In genomic region chr1:113677250-113678158, GRCh38 we compare ENCODE assay signal across 8 cellular contexts.
DNase-seq lines count a peak whose midpoint lies in the region; ATAC-seq and TF ChIP-seq lines count a peak whose summit lies in the region.

No MANE protein-coding gene starts in this region.

- TF ChIP-seq CTCF in AG09319 (IDR thresholded peaks at IDR 0.05; ENCODE audit: low read depth, low read length) (peak; percentile 43), GM13977 (IDR thresholded peaks at IDR 0.05; ENCODE audit: extremely low read depth, insufficient read depth, missing control alignments) (peak; percentile 49), right atrium auricular region (IDR thresholded peaks at IDR 0.05) (peak; percentile 32 to 78), smooth muscle cell (IDR thresholded peaks at IDR 0.05; ENCODE audit: borderline replicate concordance, insufficient read depth, poor library complexity, severe bottlenecking) (peak; percentile 61)

- H3K27me3 ChIP-seq in adipocyte (replicated peaks; ENCODE audit: control insufficient read depth, insufficient read depth, low read length): no peaks in the 10 kb centered on the region
- no peaks in the 10 kb centered on the region for H3K27me3 ChIP-seq in right atrium auricular region
- no peaks in the 10 kb centered on the region for H3K27me3 ChIP-seq in smooth muscle cell (ENCODE audit: low read depth)

- 89% methylated on average over 7 of the region's 7 CpGs for WGBS in smooth muscle cell (ENCODE audit: low lambda C conversion rate)

- no peak overlapping the region for H3K4me3 ChIP-seq in adipocyte (ENCODE audit: low read length)
- no peak overlapping the region for H3K4me3 ChIP-seq in right atrium auricular region
- no peak overlapping the region for H3K4me3 ChIP-seq in smooth muscle cell

- H3K9ac ChIP-seq in adipocyte (ENCODE audit: low read length): no peak overlapping the region
- no peak overlapping the region for H3K9ac ChIP-seq in smooth muscle cell (ENCODE audit: low read depth)

- H3K79me2 ChIP-seq in smooth muscle cell (ENCODE audit: low read depth): no peaks in the 10 kb centered on the region

- no peak for ATAC-seq in GM21723 (IDR thresholded peaks at IDR 0.05; ENCODE audit: unreplicated experiment)

- DNase-seq in AG09319 (ENCODE audit: extremely low read depth, low read depth) (no peak), GM13977 (ENCODE audit: low spot score) (peak; percentile 52), NCI-H2171 (lab: John Stamatoyannopoulos, UW) (peak; percentile 82), adipocyte (ENCODE audit: low read depth) (peak; percentile 79), right atrium auricular region (ENCODE audit: low spot score) (no peak), smooth muscle cell (lab: John Stamatoyannopoulos, UW; ENCODE audit: unreplicated experiment) (no peak)
- no peak for DNase-seq in activated T-cell treated with anti-CD3 and anti-CD28 coated beads, Interleukin-2, amount 50 U/mL, for 1 hour

- H3K4me2 ChIP-seq in smooth muscle cell: no peak overlapping the region

- H3K4me1 ChIP-seq in adipocyte (ENCODE audit: control insufficient read depth, insufficient read depth, low read length): peaks cover 8% of the 10 kb centered on the region
- no peaks in the 10 kb centered on the region for H3K4me1 ChIP-seq in right atrium auricular region
- peaks cover 2% of the 10 kb centered on the region for H3K4me1 ChIP-seq in smooth muscle cell (ENCODE audit: low read depth)

- in situ Hi-C loops in GM13977 (cut with MboI; ENCODE audit: low pct_unique_long_range_greater_than_20kb, low sequenced_read_pairs, unreplicated experiment): no loop called here

- no peaks in the 10 kb centered on the region for H4K20me1 ChIP-seq in smooth muscle cell (ENCODE audit: low read depth)

- H3K9me3 ChIP-seq in adipocyte (ENCODE audit: control insufficient read depth, low read length): no peaks in the 10 kb centered on the region
- no peaks in the 10 kb centered on the region for H3K9me3 ChIP-seq in right atrium auricular region
- no peaks in the 10 kb centered on the region for H3K9me3 ChIP-seq in smooth muscle cell (replicated peaks; ENCODE audit: low read depth)

- H2AFZ ChIP-seq in smooth muscle cell (ENCODE audit: low read depth): no peak overlapping the region

- H3K27ac ChIP-seq in right atrium auricular region (no peak overlapping the region), smooth muscle cell (ENCODE audit: low read depth) (no peak overlapping the region)

- no peaks in the 10 kb centered on the region for H3K36me3 ChIP-seq in adipocyte (ENCODE audit: control insufficient read depth, insufficient read depth, low read length, severe bottlenecking)
- peaks cover 5% of the 10 kb centered on the region for H3K36me3 ChIP-seq in right atrium auricular region
- H3K36me3 ChIP-seq in smooth muscle cell (ENCODE audit: low read depth): no peaks in the 10 kb centered on the region

- H3F3A ChIP-seq in smooth muscle cell (ENCODE audit: low read depth): no peaks in the 10 kb centered on the region

Comparison
In these comparisons a context has a peak if more than half of its experiments do, and no peak if none do; other contexts are left out.
1. DNase-seq: peak in GM13977 (single experiment), NCI-H2171 (single experiment) and adipocyte (single experiment); none in AG09319 (single experiment), right atrium auricular region (single experiment), smooth muscle cell (single experiment) and activated T-cell treated with anti-CD3 and anti-CD28 coated beads, Interleukin-2, amount 50 U/mL, for 1 hour (single experiment).
2. Peak in every context shown above with its lines, with median percentiles within 50 percentile points of each other: CTCF ChIP-seq.